8 cellular contexts compared by ENCODE assay signal in the genomic region with DNA sequence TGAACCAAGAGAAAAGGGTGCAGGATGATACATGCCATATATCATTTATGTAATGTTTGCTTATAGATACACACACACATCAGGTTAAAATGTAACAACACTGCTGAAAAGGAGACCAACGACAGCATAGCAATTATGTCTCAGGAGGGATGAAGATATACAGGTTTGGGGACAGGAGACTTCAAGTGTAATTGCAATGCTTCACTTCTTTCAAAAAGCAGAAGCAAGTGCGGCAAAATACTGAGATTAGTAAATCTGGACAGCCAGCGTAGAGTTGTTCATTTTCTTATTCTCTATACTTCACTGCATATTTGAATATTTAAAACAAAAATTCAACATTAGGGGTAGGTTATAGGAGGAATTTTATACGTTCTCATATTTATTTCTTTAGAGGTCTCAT.
"Had no signal": no experiment of that assay in that cellular context is flagged by ENCODE, and none has a peak within 500 bp of the region (broad histone marks: within the 10 kb centered on the region; RNA-seq: fewer than 3 reads in every experiment).

No MANE protein-coding gene starts in this region.

- DNase-seq: GM23248, GOT3, H7, H9, HCEC 1CT, HFFc6 had no signal

- H3K4me1 Mint-ChIP-seq: GM23338, H9 had no signal

- H3K4me3 Mint-ChIP-seq: GM23338, H9, HFFc6 had no signal

- ATAC-seq: GM23338, HCT116 had no signal

- H3K27ac Mint-ChIP-seq: GM23338, H9, HFFc6 had no signal
